ENCODE assay signal across 8 cellular contexts in the genomic region with DNA sequence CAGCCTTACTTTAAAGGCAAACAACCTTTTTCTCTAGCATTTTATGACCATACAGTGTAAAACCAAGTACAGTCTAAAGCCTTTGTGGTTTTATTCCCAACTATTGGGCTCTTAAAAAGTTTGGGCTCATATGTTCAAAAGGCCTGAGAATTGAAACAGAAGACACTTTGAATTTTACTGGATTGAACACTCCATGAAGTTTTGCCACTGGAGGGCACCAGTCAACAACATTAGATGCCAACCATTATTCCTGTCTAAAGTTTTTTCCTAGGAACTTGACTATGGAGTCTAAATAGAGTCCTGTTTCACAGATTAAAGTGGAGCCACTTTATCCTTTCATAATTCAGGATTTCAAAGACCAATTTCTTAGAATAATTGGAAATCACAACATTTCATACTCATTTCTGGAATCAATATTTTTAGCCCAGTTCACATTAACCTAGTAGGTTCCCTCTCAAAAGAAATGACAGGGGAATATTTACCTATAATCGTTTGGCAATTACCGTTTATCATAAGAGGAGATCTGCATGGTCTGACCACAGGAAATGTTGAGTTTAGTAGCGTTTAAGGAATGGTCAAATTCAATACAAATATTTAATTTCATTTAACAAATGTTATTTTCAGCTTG.
A peak's percentile ranks its signal among the peaks of the same experiment; 100 is the strongest.
DNase-seq lines count a peak whose midpoint lies in the region; ATAC-seq, FAIRE-seq and TF ChIP-seq lines count a peak whose summit lies in the region.

No MANE protein-coding gene starts in this region.

- DNase-seq in NCI-H1417 (lab: John Stamatoyannopoulos, UW) (peak; percentile 34 to 81 (median 52)), left lobe of liver (ENCODE audit: low spot score) (no peak)
- no peak for DNase-seq in activated T-cell treated with anti-CD3 and anti-CD28 coated beads, Interleukin-2, amount 50 U/mL, for 1 hour

- peak; percentile 25 for FAIRE-seq in G401.6 (lab: Jason Lieb, UNC)

- ATAC-seq in left lobe of liver (peak; percentile 91), HG03175 (IDR thresholded peaks at IDR 0.05; ENCODE audit: unreplicated experiment) (no peak), GM18519 (IDR thresholded peaks at IDR 0.05; ENCODE audit: low FRiP score, unreplicated experiment) (no peak), GM19324 (IDR thresholded peaks at IDR 0.05; ENCODE audit: low FRiP score, unreplicated experiment) (no peak)

- peak; percentile 79 for TF ChIP-seq CTCF in brain (conservative IDR thresholded peaks at IDR 0.05)

- peaks cover 0 to 10% (median 0%) of the 10 kb centered on the region in 5 experiments for H3K9me3 Mint-ChIP-seq in brain

- no peak overlapping the region for H3K4me3 Mint-ChIP-seq in brain

- no peaks in the 10 kb centered on the region for H3K27me3 Mint-ChIP-seq in brain

- no peaks in the 10 kb centered on the region for H3K36me3 Mint-ChIP-seq in brain

- peaks cover 6% of the 10 kb centered on the region for H3K4me1 Mint-ChIP-seq in brain

- peak overlapping the region in 1 of 5 experiments; percentile 81 for H3K27ac Mint-ChIP-seq in brain

Comparison
In these comparisons a context has a peak if more than half of its experiments do, and no peak if none do; other contexts are left out.
1. DNase-seq: peak in NCI-H1417 (3 of 3); none in left lobe of liver (single experiment) and activated T-cell treated with anti-CD3 and anti-CD28 coated beads, Interleukin-2, amount 50 U/mL, for 1 hour (single experiment).